ENCODE assay signal across 16 cellular contexts in the genomic region with DNA sequence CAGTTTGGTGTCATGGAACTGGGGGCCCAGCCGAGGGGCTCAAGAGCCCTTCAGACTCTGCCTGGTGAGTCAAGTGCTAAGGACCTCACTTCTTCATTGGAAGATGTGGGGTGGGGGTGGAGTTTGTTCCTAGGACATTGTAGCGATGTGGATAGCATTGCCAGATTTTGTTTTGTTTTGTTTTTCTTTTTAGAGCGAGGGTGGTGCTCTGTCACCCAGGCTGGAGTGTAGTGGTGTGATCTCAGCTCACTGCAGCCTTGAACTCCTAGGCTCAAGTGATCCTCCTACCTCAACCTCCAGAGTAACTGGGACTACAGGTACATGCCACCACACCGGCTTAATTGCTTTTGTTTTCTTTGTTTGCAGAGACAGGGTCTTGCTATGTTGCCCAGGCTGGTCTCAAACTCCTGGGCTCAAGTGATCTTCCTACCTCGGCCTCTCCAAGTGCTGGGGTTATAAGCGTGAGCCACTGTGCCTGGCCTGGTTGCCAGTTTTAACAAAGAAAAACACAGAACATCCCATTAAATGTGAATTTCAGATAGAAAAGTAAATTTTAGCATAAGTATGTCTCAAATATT. TPM values are rescaled to one million over a fixed set of nuclear protein-coding genes. Genes with fewer than 3 reads are reported as not detected.
A peak's percentile ranks its signal among the peaks of the same experiment; 100 is the strongest.
DNase-seq lines count a peak whose midpoint lies in the region; ATAC-seq and TF ChIP-seq lines count a peak whose summit lies in the region.
"Had no signal": no experiment of that assay in that cellular context is flagged by ENCODE, and none has a peak within 500 bp of the region (broad histone marks: within the 10 kb centered on the region; RNA-seq: fewer than 3 reads in every experiment).

No MANE protein-coding gene starts in this region.

- peak overlapping the region; percentile 52 for H4K91ac ChIP-seq in trophoblast cell (ENCODE audit: low read depth, low read length)

- no peak overlapping the region for H2AK5ac ChIP-seq in trophoblast cell (ENCODE audit: low read length)

- H3K9ac ChIP-seq in trophoblast cell (ENCODE audit: low read length): no peak overlapping the region

- H3K27ac ChIP-seq in HEK293 (ENCODE audit: extremely low read depth, low read depth, low read length) (no peak overlapping the region), trophoblast cell (ENCODE audit: low read depth, low read length) (no peak overlapping the region)
- H3K27ac ChIP-seq: C4-2B, epithelial cell of prostate, SJCRH30 had no signal

- ATAC-seq in HG02763 (IDR thresholded peaks at IDR 0.05; ENCODE audit: unreplicated experiment): no peak

- peaks cover 2% of the 10 kb centered on the region for H3K79me2 ChIP-seq in trophoblast cell (ENCODE audit: control insufficient read depth, insufficient read depth, low read length, poor library complexity)

- CTCF ChIA-PET in HEK293 (lab: Yijun Ruan, JAX): interaction anchor here (0.6 to 21.9 kb wide), 16 partner anchors 9 to 177 kb away, joined by 3 to 487 read pairs (median 4); a partner anchor contains a TSS

- no peak overlapping the region for H3K18ac ChIP-seq in trophoblast cell (ENCODE audit: low read length)

- peak overlapping the region; percentile 10 for H3K14ac ChIP-seq in trophoblast cell (ENCODE audit: low read length)

- no peak overlapping the region for H2AFZ ChIP-seq in trophoblast cell (ENCODE audit: insufficient read depth, low read length, poor library complexity)

- H3K4me3 ChIP-seq in HEK293 (ENCODE audit: low read depth, low read length) (no peak overlapping the region), trophoblast cell (ENCODE audit: low read depth, low read length) (no peak overlapping the region)
- H3K4me3 ChIP-seq: SJCRH30 had no signal

- H3K36me3 ChIP-seq in HEK293 (ENCODE audit: control insufficient read depth in 2 of 2, insufficient read depth in 1 of 2, low read length in 2 of 2) (no peaks in the 10 kb centered on the region), trophoblast cell (ENCODE audit: control insufficient read depth in 1 of 2, insufficient read depth in 2 of 2, low read length in 2 of 2) (no peaks in the 10 kb centered on the region)
- H3K36me3 ChIP-seq: SJCRH30 had no signal

- peaks cover 9% of the 10 kb centered on the region for H3K4me1 ChIP-seq in HEK293 (ENCODE audit: control insufficient read depth, insufficient read depth, low read length)
- peaks cover 10 to 14% of the 10 kb centered on the region in 2 experiments for H3K4me1 ChIP-seq in trophoblast cell (ENCODE audit: control insufficient read depth in 1 of 2, insufficient read depth in 2 of 2, low read length in 2 of 2)

- no peaks in the 10 kb centered on the region for H3K27me3 ChIP-seq in trophoblast cell (ENCODE audit: insufficient read depth, low read length)

- H2BK12ac ChIP-seq in trophoblast cell (ENCODE audit: low read length): no peak overlapping the region

- no peak overlapping the region for H3K4me2 ChIP-seq in trophoblast cell (ENCODE audit: low read length)

- TF ChIP-seq CTCF in HEK293 (tag by site-specific recombination; IDR thresholded peaks at IDR 0.05): no peak

- POLR2A ChIA-PET in HEK293 (lab: Yijun Ruan, JAX): interaction anchor here (1.2 kb wide), 1 partner anchor 93 kb away, joined by 3 read pairs; no protein-coding TSS in a partner anchor

- no peaks in the 10 kb centered on the region for H3K9me3 ChIP-seq in HEK293 (ENCODE audit: control insufficient read depth, insufficient read depth, low read depth, low read length)
- no peaks in the 10 kb centered on the region for H3K9me3 ChIP-seq in trophoblast cell (ENCODE audit: insufficient read depth, low read depth, low read length)
- H3K9me3 ChIP-seq: SJCRH30 had no signal

- H4K12ac ChIP-seq in trophoblast cell (ENCODE audit: low read depth, low read length): no peak overlapping the region

- no peak overlapping the region for H4K8ac ChIP-seq in trophoblast cell (ENCODE audit: low read depth, low read length)

- WGBS in trophoblast cell (ENCODE audit: extremely low coverage, insufficient coverage, insufficient read length): no CpG with 5 or more reads among the region's 6 CpGs

- no peak overlapping the region for H2BK120ac ChIP-seq in trophoblast cell (ENCODE audit: insufficient read depth, low read length, poor library complexity)

- in situ Hi-C loops in KBM-7 (cut with MboI; ENCODE audit: low pct_unique_long_range_greater_than_20kb, low sequenced_read_pairs): loop anchor here (10.0 kb wide), 1 partner anchor 56 kb away; no protein-coding TSS in a partner anchor

- peak; percentile 29 for DNase-seq in AG08395 (ENCODE audit: low spot score)
- peak; percentile 17 for DNase-seq in fibroblast of gingiva (ENCODE audit: low read depth)
- DNase-seq in trophoblast cell: no peak
- DNase-seq in NCI-H526 treated with DMSO at 0.1 percent for 48 hours (lab: John Stamatoyannopoulos, UW): no peak
- DNase-seq in NCI-H2196 treated with DMSO at 0.1 percent for 48 hours (lab: John Stamatoyannopoulos, UW; ENCODE audit: unreplicated experiment): no peak
- no peak for DNase-seq in KBM-7
- DNase-seq: cerebellar nuclear complex, DMS79 treated with DMSO at 0.1 percent for 48 hours, NCI-H1417 treated with DMSO at 0.1 percent for 48 hours, NCI-H446 had no signal

- peaks cover 10% of the 10 kb centered on the region for H3K79me1 ChIP-seq in trophoblast cell (ENCODE audit: low read length)

- H3K23ac ChIP-seq in trophoblast cell (ENCODE audit: low read length): no peak overlapping the region

- no peak overlapping the region for H2BK5ac ChIP-seq in trophoblast cell (ENCODE audit: low read depth, low read length, poor library complexity)

- H3K4ac ChIP-seq in trophoblast cell (ENCODE audit: low read depth, low read length): no peak overlapping the region

TF ChIP-seq in HEK293, 187 proteins besides CTCF, POLR2A, EP300 and RAD21:
- peak; percentile 83 for TF ChIP-seq ZNF121 (tag by site-specific recombination; IDR thresholded peaks at IDR 0.05)
- TF ChIP-seq ZNF23 (tag by site-specific recombination; IDR thresholded peaks at IDR 0.05; ENCODE audit: borderline replicate concordance): no peak
- TF ChIP-seq ZNF114 (tag by site-specific recombination; IDR thresholded peaks at IDR 0.05): no peak

RNA-seq across cellular contexts. Expression of a gene that starts 3.0 kb away (rescaled TPM):
- polyA plus RNA-seq in trophoblast cell (2013): 15.5 and 15.6 TPM in 2 replicates
- polyA plus RNA-seq: neural cell had no signal

Comparison
In these comparisons a context has a peak if more than half of its experiments do, and no peak if none do; other contexts are left out.
1. DNase-seq: peak in AG08395 (single experiment) and fibroblast of gingiva (single experiment); none in trophoblast cell (0 of 2), NCI-H526 treated with DMSO at 0.1 percent for 48 hours (single experiment), NCI-H2196 treated with DMSO at 0.1 percent for 48 hours (single experiment) and KBM-7 (single experiment).